ENCODE assay signal across 19 cellular contexts in the genomic region with DNA sequence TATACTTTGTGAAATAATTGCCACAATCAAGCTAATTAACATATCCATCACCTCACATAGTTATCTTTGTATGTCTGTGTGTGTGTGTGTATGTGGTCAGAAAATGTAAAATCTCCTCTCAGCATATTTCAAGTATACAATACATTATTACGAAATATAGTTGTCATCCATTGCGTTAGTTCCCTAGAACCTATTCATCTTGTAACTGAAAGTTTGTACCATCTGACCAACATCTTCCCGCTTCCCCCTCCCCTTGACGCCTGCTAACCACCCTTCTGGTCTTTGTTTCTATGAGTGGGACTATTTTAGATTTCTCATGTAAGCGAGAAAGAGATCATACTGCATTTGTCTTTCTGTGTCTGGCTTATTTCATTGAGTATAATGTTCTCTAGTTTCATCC.
A peak's percentile ranks its signal among the peaks of the same experiment; 100 is the strongest.
DNase-seq lines count a peak whose midpoint lies in the region; ATAC-seq, FAIRE-seq and TF ChIP-seq lines count a peak whose summit lies in the region.
"Had no signal": no experiment of that assay in that cellular context is flagged by ENCODE, and none has a peak within 500 bp of the region (broad histone marks: within the 10 kb centered on the region; RNA-seq: fewer than 3 reads in every experiment).

No MANE protein-coding gene starts in this region.

- no peak for TF ChIP-seq CTCF in D721Med (IDR thresholded peaks at IDR 0.05; ENCODE audit: insufficient read depth, missing control alignments)
- TF ChIP-seq CTCF in foreskin fibroblast (IDR thresholded peaks at IDR 0.05; ENCODE audit: low read depth, low read length), result no peak

- ATAC-seq in GM18868 (IDR thresholded peaks at IDR 0.05; ENCODE audit: unreplicated experiment), result peak; percentile 89
- peak; percentile 61 for ATAC-seq in HG03095 (IDR thresholded peaks at IDR 0.05; ENCODE audit: unreplicated experiment)
- ATAC-seq in GM19397 (IDR thresholded peaks at IDR 0.05; ENCODE audit: unreplicated experiment), result no peak
- ATAC-seq: activated naive CD8-positive, alpha-beta T cell treated with anti-CD3 and anti-CD28 coated beads, Interleukin-2, amount 50 U/mL, for 24 hours; HCT116 had no signal

- DNase-seq in D721Med (ENCODE audit: insufficient read length, low spot score) (no peak), NOMO-1 treated with dmso at 0.1 percent for 144 hours (lab: John Stamatoyannopoulos, UW; ENCODE audit: unreplicated experiment) (peak; percentile 28), foreskin fibroblast (no peak)
- DNase-seq in stimulated activated CD4-positive, alpha-beta T cell treated with anti-CD3 and anti-CD28 coated beads, Interleukin-4, amount 100 ng/mL, for 4 hours, result no peak
- no peak for DNase-seq in stimulated activated CD4-positive, alpha-beta T cell treated with anti-CD3 and anti-CD28 coated beads, Interleukin-2, amount 100 ng/mL, for 24 hours
- DNase-seq: activated naive CD8-positive, alpha-beta T cell treated with anti-CD3 and anti-CD28 coated beads, Interleukin-2, amount 50 U/mL, for 24 hours; CD4-positive, alpha-beta T cell; cortex of kidney; NCI-H1694; NCI-H82; spleen had no signal

- peak; percentile 16 for FAIRE-seq in D721Med (lab: Jason Lieb, UNC)
- FAIRE-seq: bronchial epithelial cell, endometrium, GM19239 had no signal

- H3K4me3 ChIP-seq in foreskin fibroblast (ENCODE audit: low read depth in 1 of 2, low read length in 2 of 2), result no peak overlapping the region
- H3K4me3 ChIP-seq: spleen, suprapubic skin had no signal
